ENCODE assay signal across 24 cellular contexts in the genomic region with DNA sequence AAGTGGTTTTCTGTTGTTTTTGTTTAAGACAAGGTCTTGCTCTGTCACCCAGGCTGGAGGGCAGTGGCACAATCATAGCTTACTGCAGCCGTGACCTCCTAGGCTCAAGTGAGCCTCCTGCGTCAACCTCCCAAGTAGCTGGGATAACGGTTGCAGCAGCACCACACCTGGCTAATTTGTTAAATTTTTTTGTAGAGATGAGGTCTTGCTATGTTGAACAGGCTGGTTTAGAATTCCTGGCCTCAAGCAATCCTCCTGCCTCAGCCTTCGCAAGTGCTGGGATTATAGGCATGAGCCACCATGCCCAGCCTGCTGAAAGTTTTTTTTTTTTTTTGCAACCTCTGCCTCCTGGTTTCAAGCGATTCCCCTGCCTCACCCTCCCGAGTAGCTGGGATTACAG.
"Had no signal": no experiment of that assay in that cellular context is flagged by ENCODE, and none has a peak within 500 bp of the region (broad histone marks: within the 10 kb centered on the region; RNA-seq: fewer than 3 reads in every experiment).

No MANE protein-coding gene starts in this region.

- H3K36me3 ChIP-seq: neural progenitor cell, ovary, uterus had no signal

- H3K4me1 ChIP-seq: neural progenitor cell, parathyroid adenoma, psoas muscle, right lobe of liver, stomach, thyroid gland, tibial nerve, upper lobe of right lung, uterus had no signal

- H2AFZ ChIP-seq: neural progenitor cell, parathyroid adenoma had no signal

- FAIRE-seq: small intestine had no signal

- ATAC-seq: naive thymus-derived CD4-positive, alpha-beta T cell; natural killer cell; psoas muscle; right cardiac atrium; right lobe of liver; stimulated activated effector memory CD8-positive, alpha-beta T cell treated with anti-CD3 and anti-CD28 coated beads, Interleukin-12 subunit alpha, Interleukin-12 subunit beta, amount 100 ng/mL, for 72 hours; stimulated activated naive B cell treated with anti-CD40 and anti-IgM and Interleukin-4, amounts not matched to agents 10 μg/mL and 1 μg/mL and 100 μg/mL, for 72 hours; upper lobe of right lung had no signal

- H3K4me3 ChIP-seq: neural progenitor cell, ovary, psoas muscle, right lobe of liver, stomach, thoracic aorta, thyroid gland, tibial nerve, upper lobe of right lung, uterus had no signal

- H3K4me2 ChIP-seq: neural progenitor cell had no signal

- H3K9ac ChIP-seq: neural progenitor cell, parathyroid adenoma had no signal

- H3K9me3 ChIP-seq: ovary, psoas muscle, right lobe of liver, stomach, thoracic aorta, thyroid gland, tibial nerve, upper lobe of right lung, uterus had no signal

- DNase-seq: naive thymus-derived CD4-positive, alpha-beta T cell; natural killer cell; occipital lobe; ovary; posterior cingulate gyrus; psoas muscle; right cardiac atrium; right lobe of liver; small intestine; stimulated activated CD4-positive, alpha-beta T cell treated with anti-CD3 and anti-CD28 coated beads, Interleukin-15, amount 100 ng/mL, for 24 hours; stimulated activated CD4-positive, alpha-beta T cell treated with anti-CD3 and anti-CD28 coated beads, Interleukin-2, amount 100 ng/mL, for 24 hours; stimulated activated CD4-positive, alpha-beta T cell treated with anti-CD3 and anti-CD28 coated beads, Interleukin-2, amount 100 ng/mL, for 48 hours; stimulated activated CD4-positive, alpha-beta T cell treated with anti-CD3 and anti-CD28 coated beads, Interleukin-4, amount 100 ng/mL, for 24 hours; stimulated activated naive B cell treated with anti-CD40 and anti-IgM and Interleukin-4, amounts not matched to agents 10 μg/mL and 1 μg/mL and 100 μg/mL, for 72 hours; stimulated activated naive CD4-positive, alpha-beta T cell treated with Interleukin-2 at 50 U/mL for 16 hours; stomach; thyroid gland; upper lobe of right lung; uterus had no signal

- H3K79me2 ChIP-seq: parathyroid adenoma had no signal

- H3K27me3 ChIP-seq: neural progenitor cell, ovary, right lobe of liver, stomach, thyroid gland, tibial nerve, upper lobe of right lung, uterus had no signal

- H3K27ac ChIP-seq: neural progenitor cell, ovary, parathyroid adenoma, psoas muscle, right lobe of liver, stomach, thoracic aorta, thyroid gland, tibial nerve, upper lobe of right lung, uterus had no signal
